Comparison of ENCODE assay signal across 12 cellular contexts in genomic region chr22:24435323-24435645, GRCh38. TPM values are rescaled to one million over a fixed set of nuclear protein-coding genes. Genes with fewer than 3 reads are reported as not detected.
A peak's percentile ranks its signal among the peaks of the same experiment; 100 is the strongest.
DNase-seq lines count a peak whose midpoint lies in the region; ATAC-seq, FAIRE-seq and TF ChIP-seq lines count a peak whose summit lies in the region.
"Had no signal": no experiment of that assay in that cellular context is flagged by ENCODE, and none has a peak within 500 bp of the region (broad histone marks: within the 10 kb centered on the region; RNA-seq: fewer than 3 reads in every experiment).

No MANE protein-coding gene starts in this region.

- POLR2A ChIA-PET in activated CD4-positive, alpha-beta T cell treated with anti-CD3 and anti-CD28 coated beads for 36 hours (lab: Charles Lee), result interaction anchor here (0.8 to 1.4 kb wide), 3 partner anchors 9 to 374 kb away, joined by 3 to 6 read pairs (median 3); no protein-coding TSS in a partner anchor

- peaks cover 52% of the 10 kb centered on the region for H3K36me3 Mint-ChIP-seq in activated CD4-positive, alpha-beta T cell treated with anti-CD3 and anti-CD28 coated beads for 36 hours (ENCODE audit: low read depth)
- H3K36me3 Mint-ChIP-seq in chondrocyte (ENCODE audit: low read depth), result no peaks in the 10 kb centered on the region

- FAIRE-seq in small intestine (lab: Jason Lieb, UNC), result no peak
- no peak for FAIRE-seq in RCC 7860 (lab: Jason Lieb, UNC)
- FAIRE-seq: A204.1 had no signal

- H3K9me3 ChIP-seq in Loucy (ENCODE audit: insufficient read depth, low read depth, low read length) (no peaks in the 10 kb centered on the region), colonic mucosa (no peaks in the 10 kb centered on the region), small intestine (ENCODE audit: control insufficient read depth, low read depth) (no peaks in the 10 kb centered on the region)

- H3K27ac ChIP-seq in colonic mucosa, result peak overlapping the region; percentile 42
- H3K27ac ChIP-seq in small intestine (ENCODE audit: low read depth in 1 of 2, low read length in 1 of 2), result peak overlapping the region; percentile 71 to 84

- no peaks in the 10 kb centered on the region for H3K27me3 ChIP-seq in Loucy (ENCODE audit: insufficient read depth, low read length, poor library complexity, severe bottlenecking)
- no peaks in the 10 kb centered on the region for H3K27me3 ChIP-seq in colonic mucosa
- no peaks in the 10 kb centered on the region for H3K27me3 ChIP-seq in small intestine (ENCODE audit: control insufficient read depth in 2 of 2, insufficient read depth in 2 of 2, low read length in 2 of 2)

- H3K9me2 ChIP-seq in Loucy (replicated peaks; ENCODE audit: low read depth, low read length), result no peaks in the 10 kb centered on the region

- H3K36me3 ChIP-seq in Loucy (ENCODE audit: insufficient read depth, low read length), result no peaks in the 10 kb centered on the region
- H3K36me3 ChIP-seq in colonic mucosa, result no peaks in the 10 kb centered on the region
- H3K36me3 ChIP-seq in small intestine (ENCODE audit: control insufficient read depth in 2 of 2, insufficient read depth in 2 of 2, low read length in 2 of 2), result no peaks in the 10 kb centered on the region

- intact Hi-C loops in activated CD4-positive, alpha-beta T cell treated with anti-CD3 and anti-CD28 coated beads for 36 hours (cut with DNase I, micrococcal nuclease), result loop anchor here in 1 of 2 experiments (2.0 kb wide), 1 partner anchor 278 kb away; no protein-coding TSS in a partner anchor
- intact Hi-C loops in colonic mucosa (cut with DNase I), result no loop called here

- no peak for DNase-seq in activated CD4-positive, alpha-beta T cell treated with anti-CD3 and anti-CD28 coated beads for 36 hours
- no peak for DNase-seq in activated CD4-positive, alpha-beta T cell treated with anti-CD3 and anti-CD28 coated beads for 48 hours
- DNase-seq in colonic mucosa (no peak), small intestine (no peak), NCI-H1417 treated with DMSO at 0.1 percent for 48 hours (lab: John Stamatoyannopoulos, UW) (no peak), chondrocyte (ENCODE audit: low spot score) (no peak), RCC 7860 (ENCODE audit: low spot score) (no peak)
- DNase-seq: foreskin melanocyte; stimulated activated CD4-positive, alpha-beta T cell treated with anti-CD3 and anti-CD28 coated beads, Interleukin-4, amount 100 ng/mL, for 1 hour had no signal

- CTCF ChIA-PET in activated CD4-positive, alpha-beta T cell treated with anti-CD3 and anti-CD28 coated beads for 36 hours (lab: Charles Lee), result interaction anchor here (0.7 to 2.8 kb wide), 10 partner anchors 11 to 543 kb away, joined by 3 to 10 read pairs (median 4); no protein-coding TSS in a partner anchor

- WGBS in small intestine, 3 donors, result 79 to 88% (median 83%) methylated on average over 2 of the region's 2 CpGs

- no peaks in the 10 kb centered on the region for H3K9me3 Mint-ChIP-seq in activated CD4-positive, alpha-beta T cell treated with anti-CD3 and anti-CD28 coated beads for 36 hours (ENCODE audit: low read depth)
- no peaks in the 10 kb centered on the region for H3K9me3 Mint-ChIP-seq in chondrocyte (ENCODE audit: low read depth)

- TF ChIP-seq CTCF in Loucy (conservative IDR thresholded peaks at IDR 0.05; ENCODE audit: low read length) (no peak), colonic mucosa (IDR thresholded peaks at IDR 0.05) (no peak), chondrocyte (IDR thresholded peaks at IDR 0.05) (no peak)

- H2AFZ ChIP-seq in Loucy (ENCODE audit: low read length), result no peak overlapping the region

- peak overlapping the region; percentile 99 for H3K27ac Mint-ChIP-seq in activated CD4-positive, alpha-beta T cell treated with anti-CD3 and anti-CD28 coated beads for 36 hours
- no peak overlapping the region for H3K27ac Mint-ChIP-seq in chondrocyte (ENCODE audit: unreplicated experiment)

- H3K4me3 Mint-ChIP-seq in activated CD4-positive, alpha-beta T cell treated with anti-CD3 and anti-CD28 coated beads for 36 hours, result peak overlapping the region; percentile 70
- H3K4me3 Mint-ChIP-seq in chondrocyte (ENCODE audit: unreplicated experiment), result no peak overlapping the region

- no peaks in the 10 kb centered on the region for H3K27me3 Mint-ChIP-seq in activated CD4-positive, alpha-beta T cell treated with anti-CD3 and anti-CD28 coated beads for 36 hours
- H3K27me3 Mint-ChIP-seq in chondrocyte (ENCODE audit: low read depth), result no peaks in the 10 kb centered on the region

- no peak for ATAC-seq in activated CD4-positive, alpha-beta T cell treated with anti-CD3 and anti-CD28 coated beads for 36 hours

- H4K20me1 ChIP-seq in Loucy (ENCODE audit: insufficient read depth, low read length, poor library complexity, severe bottlenecking), result no peaks in the 10 kb centered on the region

- peaks cover 37% of the 10 kb centered on the region; the same call in 1 of the 2 replicates for H3K79me2 ChIP-seq in Loucy (ENCODE audit: insufficient read depth, low read length)

- peaks cover 84% of the 10 kb centered on the region for H3K4me1 Mint-ChIP-seq in activated CD4-positive, alpha-beta T cell treated with anti-CD3 and anti-CD28 coated beads for 36 hours
- peaks cover 41% of the 10 kb centered on the region for H3K4me1 Mint-ChIP-seq in chondrocyte (ENCODE audit: low read depth)

- peaks cover 31% of the 10 kb centered on the region for H3F3A ChIP-seq in Loucy (ENCODE audit: low read depth)

- H3K9ac ChIP-seq in Loucy (ENCODE audit: low read depth, low read length, poor library complexity, severe bottlenecking), result peak overlapping the region; percentile 72
- no peak overlapping the region for H3K9ac ChIP-seq in colonic mucosa (ENCODE audit: low read depth in 2 of 2, low read length in 2 of 2)

- H3K4me3 ChIP-seq in Loucy (ENCODE audit: low read length, poor library complexity, severe bottlenecking), result peak overlapping the region; percentile 49
- H3K4me3 ChIP-seq in colonic mucosa, result no peak overlapping the region
- H3K4me3 ChIP-seq in small intestine (ENCODE audit: low read depth in 1 of 2, low read length in 2 of 2), result no peak overlapping the region

- H3K4me1 ChIP-seq in Loucy (ENCODE audit: insufficient read depth, low read length, poor library complexity, severe bottlenecking) (peaks cover 93% of the 10 kb centered on the region), colonic mucosa (peaks cover 8% of the 10 kb centered on the region), small intestine (ENCODE audit: control insufficient read depth in 2 of 2, insufficient read depth in 1 of 2, low read depth in 1 of 2, low read length in 1 of 2) (peaks cover 0 to 15% of the 10 kb centered on the region in 2 donors)

- H3K4me2 ChIP-seq in Loucy (ENCODE audit: low read depth, low read length, poor library complexity, severe bottlenecking), result peak overlapping the region; percentile 82

RNA-seq across cellular contexts. Expression of gene ADORA2A, which starts 7.9 kb away (rescaled TPM):
- 10 to 100 TPM; 30.6 to 31.3 TPM for total RNA-seq in activated CD4-positive, alpha-beta T cell treated with anti-CD3 and anti-CD28 coated beads for 36 hours
- 1 to 10 TPM; 1.5 to 2.5 TPM for total RNA-seq in colonic mucosa
- polyA plus RNA-seq in small intestine, result 1 to 10 TPM in 2 of 3 donors, under 1 TPM in 1; 0.67 to 3.2 (median 1.9) TPM
- total RNA-seq in chondrocyte, result 2.3 to 3.6 TPM (median 2.4 TPM) in 3 replicates

RNA-seq across cellular contexts. Expression of gene UPB1, which starts 59.8 kb away (rescaled TPM):
- total RNA-seq in activated CD4-positive, alpha-beta T cell treated with anti-CD3 and anti-CD28 coated beads for 36 hours, result under 1 TPM; 0.16 to 0.28 TPM
- total RNA-seq in colonic mucosa (under 1 TPM; 0.16 to 0.20 TPM), chondrocyte (0.15 to 0.31 TPM (median 0.18 TPM) in 3 replicates)
- polyA plus RNA-seq in small intestine, result 1 to 10 TPM in 2 of 3 donors, under 1 TPM in 1; 0.12 to 4.3 (median 1.8) TPM
- total RNA-seq: Daoy had no signal
